25 cellular contexts compared by ENCODE assay signal in the genomic region with DNA sequence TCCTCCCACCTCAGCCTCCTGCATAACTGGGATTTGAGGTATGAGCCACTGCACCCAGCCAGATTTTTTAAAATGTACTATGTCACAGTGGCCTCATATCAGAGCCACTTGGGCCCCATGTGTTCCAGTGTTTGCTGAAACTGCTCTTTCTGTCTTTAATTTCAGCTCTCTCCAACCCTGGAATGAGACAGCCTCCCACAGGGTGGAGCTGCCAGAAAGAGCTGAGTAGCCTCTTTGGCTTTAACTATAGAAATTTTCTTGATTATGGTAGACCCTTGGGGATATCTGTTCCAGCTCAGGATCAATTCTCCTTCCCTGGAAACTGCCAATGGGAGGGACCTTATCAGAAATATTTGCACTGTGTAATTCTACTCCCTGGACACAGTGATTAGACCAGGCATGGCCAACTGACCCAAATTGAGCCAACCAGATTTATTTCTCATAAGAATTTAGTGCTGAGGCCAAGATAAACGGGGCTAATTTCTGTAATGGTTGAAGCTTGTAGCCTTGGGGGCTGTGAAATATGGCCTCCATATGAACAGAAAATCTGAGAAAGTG.
"Had no signal": no experiment of that assay in that cellular context is flagged by ENCODE, and none has a peak within 500 bp of the region (broad histone marks: within the 10 kb centered on the region; RNA-seq: fewer than 3 reads in every experiment).

No MANE protein-coding gene starts in this region.

- H3K36me3 Mint-ChIP-seq: activated CD4-positive, alpha-beta memory T cell treated with anti-CD3 and anti-CD28 coated beads for 36 hours; natural killer cell treated with Interleukin-12 subunit alpha and Interleukin-12 subunit beta and Interleukin-15 and Interleukin-18, amount 100 ng/mL, for 72 hours; stimulated activated effector memory CD8-positive, alpha-beta T cell treated with anti-CD3 and anti-CD28 coated beads, Interleukin-12 subunit alpha, Interleukin-12 subunit beta, amount 100 ng/mL, for 72 hours; type B pancreatic cell had no signal

- H3K9me3 ChIP-seq: body of pancreas had no signal

- H3K4me3 ChIP-seq: body of pancreas, heart right ventricle, lung, mucosa of descending colon, sigmoid colon, uterus had no signal

- H3K4me3 Mint-ChIP-seq: activated CD4-positive, alpha-beta memory T cell treated with anti-CD3 and anti-CD28 coated beads for 36 hours; activated CD4-positive, alpha-beta T cell treated with anti-CD3 and anti-CD28 coated beads, Interleukin-2, amount 10 ng/mL, durations not matched to agents 24 days and 14 days; activated naive CD4-positive, alpha-beta T cell treated with anti-CD3 and anti-CD28 coated beads, Interleukin-2, amount 10 ng/mL, durations not matched to agents 7 days and 5 days; activated T-cell treated with anti-CD3 and anti-CD28 coated beads, Interleukin-2, amount 50 U/mL, for 24 hours; natural killer cell treated with Interleukin-12 subunit alpha and Interleukin-12 subunit beta and Interleukin-15 and Interleukin-18, amount 100 ng/mL, for 72 hours; stimulated activated effector memory CD8-positive, alpha-beta T cell treated with anti-CD3 and anti-CD28 coated beads, Interleukin-12 subunit alpha, Interleukin-12 subunit beta, amount 100 ng/mL, for 72 hours; stimulated activated naive CD8-positive, alpha-beta T cell treated with anti-CD3 and anti-CD28 coated beads, Interleukin-15, Interleukin-2, amounts not matched to agents 100 ng/mL and 50 ng/mL, for 24 hours; type B pancreatic cell had no signal

- H3K9me3 Mint-ChIP-seq: natural killer cell treated with Interleukin-12 subunit alpha and Interleukin-12 subunit beta and Interleukin-15 and Interleukin-18, amount 100 ng/mL, for 72 hours; type B pancreatic cell had no signal

- H3K36me3 ChIP-seq: heart right ventricle, sigmoid colon, uterus, WERI-Rb-1 had no signal

- ATAC-seq: body of pancreas; left lobe of liver; mucosa of descending colon; natural killer cell treated with Interleukin-12 subunit alpha and Interleukin-12 subunit beta and Interleukin-15 and Interleukin-18, amount 100 ng/mL, for 72 hours; stimulated activated effector memory CD8-positive, alpha-beta T cell treated with anti-CD3 and anti-CD28 coated beads, Interleukin-12 subunit alpha, Interleukin-12 subunit beta, amount 100 ng/mL, for 72 hours had no signal

- H3K27ac ChIP-seq: body of pancreas, sigmoid colon, uterus, WERI-Rb-1 had no signal

- H3K4me1 ChIP-seq: heart right ventricle, sigmoid colon, uterus had no signal

- H3K27me3 ChIP-seq: body of pancreas, sigmoid colon, uterus had no signal

- H3K27ac Mint-ChIP-seq: activated CD4-positive, alpha-beta memory T cell treated with anti-CD3 and anti-CD28 coated beads for 36 hours; activated CD4-positive, alpha-beta T cell treated with anti-CD3 and anti-CD28 coated beads, Interleukin-2, amount 10 ng/mL, durations not matched to agents 24 days and 14 days; activated naive CD4-positive, alpha-beta T cell treated with anti-CD3 and anti-CD28 coated beads, Interleukin-2, amount 10 ng/mL, durations not matched to agents 7 days and 5 days; activated T-cell treated with anti-CD3 and anti-CD28 coated beads, Interleukin-2, amount 50 U/mL, for 24 hours; stimulated activated naive CD8-positive, alpha-beta T cell treated with anti-CD3 and anti-CD28 coated beads, Interleukin-15, Interleukin-2, amounts not matched to agents 100 ng/mL and 50 ng/mL, for 24 hours; type B pancreatic cell had no signal

- DNase-seq: activated CD4-positive, alpha-beta memory T cell treated with anti-CD3 and anti-CD28 coated beads for 36 hours; activated CD4-positive, alpha-beta T cell treated with anti-CD3 and anti-CD28 coated beads, Interleukin-2, amount 10 ng/mL, durations not matched to agents 24 days and 14 days; activated CD4-positive, CD25-positive, alpha-beta regulatory T cell treated with anti-CD3 and anti-CD28 coated beads, Interleukin-2, amount 50 U/mL, for 72 hours; activated CD8-positive, alpha-beta memory T cell treated with anti-CD3 and anti-CD28 coated beads, Interleukin-2, amount 50 U/mL, for 48 hours; activated gamma-delta T cell; activated naive CD4-positive, alpha-beta T cell treated with anti-CD3 and anti-CD28 coated beads, Interleukin-2, amount 10 ng/mL, durations not matched to agents 7 days and 5 days; activated T-cell treated with anti-CD3 and anti-CD28 coated beads, Interleukin-2, amount 50 U/mL, for 24 hours; body of pancreas; cerebellar nuclear complex; cortex of kidney; foreskin melanocyte; heart right ventricle; mucosa of descending colon; sigmoid colon; small intestine; stimulated activated CD4-positive, alpha-beta T cell treated with anti-CD3 and anti-CD28 coated beads, Interleukin-4, amount 100 ng/mL, for 24 hours; substantia nigra; uterus; WERI-Rb-1 had no signal

- H3K27me3 Mint-ChIP-seq: activated CD4-positive, alpha-beta memory T cell treated with anti-CD3 and anti-CD28 coated beads for 36 hours; activated T-cell treated with anti-CD3 and anti-CD28 coated beads, Interleukin-2, amount 50 U/mL, for 24 hours; natural killer cell treated with Interleukin-12 subunit alpha and Interleukin-12 subunit beta and Interleukin-15 and Interleukin-18, amount 100 ng/mL, for 72 hours; stimulated activated naive CD8-positive, alpha-beta T cell treated with anti-CD3 and anti-CD28 coated beads, Interleukin-15, Interleukin-2, amounts not matched to agents 100 ng/mL and 50 ng/mL, for 24 hours had no signal
